Comparison of ENCODE assay signal across 8 cellular contexts in genomic region chr19:40603071-40603718, GRCh38. TPM values are rescaled to one million over a fixed set of nuclear protein-coding genes. Genes with fewer than 3 reads are reported as not detected.
DNase-seq lines count a peak whose midpoint lies in the region; FAIRE-seq and TF ChIP-seq lines count a peak whose summit lies in the region.

No MANE protein-coding gene starts in this region.

- H3K4me2 ChIP-seq in PC-9 (peak overlapping the region; percentile 99), parathyroid adenoma (ENCODE audit: low read length) (peak overlapping the region; percentile 83)

- H3K79me2 ChIP-seq in PC-9 (ENCODE audit: low read depth), result no peaks in the 10 kb centered on the region
- no peaks in the 10 kb centered on the region for H3K79me2 ChIP-seq in parathyroid adenoma

- no peaks in the 10 kb centered on the region for H3K36me3 ChIP-seq in PC-9 (ENCODE audit: low read depth)
- H3K36me3 ChIP-seq in parathyroid adenoma (ENCODE audit: control insufficient read depth, insufficient read depth, low read length), result no peaks in the 10 kb centered on the region

- H3K9ac ChIP-seq in parathyroid adenoma, result no peak overlapping the region

- peaks cover 32% of the 10 kb centered on the region; the same call in 1 of the 2 replicates for H3F3A ChIP-seq in PC-9 (ENCODE audit: insufficient read depth, low read depth)

- FAIRE-seq in GM12891 (lab: Jason Lieb, UNC), result no peak

- peak overlapping the region; percentile 63; the same call in 1 of the 2 replicates for H3K4me3 ChIP-seq in PC-9
- H3K4me3 ChIP-seq in epithelial cell of proximal tubule (ENCODE audit: low read depth, low read length), result peak overlapping the region; percentile 60
- peak overlapping the region; percentile 59 for H3K4me3 ChIP-seq in parathyroid adenoma (ENCODE audit: low read depth, low read length)

- TF ChIP-seq POLR2A in GM12891 (IDR thresholded peaks at IDR 0.05; ENCODE audit: low read depth, low read length), result no peak

- BruUV-seq in PC-9 (replicated peaks; lab: Mats Ljungman, UMichigan), result TSS peak; percentile 33

- H3K9me2 ChIP-seq in PC-9 (ENCODE audit: insufficient read depth), result no peaks in the 10 kb centered on the region

- H3K27me3 ChIP-seq in PC-9 (ENCODE audit: insufficient read depth, low read depth), result peaks cover 29% of the 10 kb centered on the region
- no peaks in the 10 kb centered on the region for H3K27me3 ChIP-seq in parathyroid adenoma (ENCODE audit: control insufficient read depth, insufficient read depth, low read length)

- H3K9me3 ChIP-seq in PC-9 (ENCODE audit: insufficient read depth, low read depth), result no peaks in the 10 kb centered on the region
- H3K9me3 ChIP-seq in parathyroid adenoma (ENCODE audit: control insufficient read depth, low read length), result no peaks in the 10 kb centered on the region

- H4K20me1 ChIP-seq in PC-9 (ENCODE audit: insufficient read depth), result no peaks in the 10 kb centered on the region

- H3K27ac ChIP-seq in PC-9 (no peak overlapping the region), parathyroid adenoma (peak overlapping the region; percentile 66)

- no peak for TF ChIP-seq CTCF in PC-9 (conservative IDR thresholded peaks at IDR 0.05)
- no peak for TF ChIP-seq CTCF in epithelial cell of proximal tubule (conservative IDR thresholded peaks at IDR 0.05; ENCODE audit: low read depth, low read length)
- TF ChIP-seq CTCF in parathyroid adenoma (IDR thresholded peaks at IDR 0.05), result no peak

- DNase-seq in NCI-H2171 treated with DMSO at 0.1 percent for 48 hours (lab: John Stamatoyannopoulos, UW) (peak; percentile 46), NCI-H2171 (lab: John Stamatoyannopoulos, UW) (no peak), PC-9 (no peak), epithelial cell of proximal tubule (ENCODE audit: low read depth) (no peak), NCI-H146 treated with DMSO at 0.1 percent for 48 hours (lab: John Stamatoyannopoulos, UW; ENCODE audit: unreplicated experiment) (no peak), GM12891 (ENCODE audit: insufficient read length, low spot score) (no peak), 8988T (no peak)

- H3K4me1 ChIP-seq in PC-9 (replicated peaks; ENCODE audit: insufficient read depth) (peaks cover 43% of the 10 kb centered on the region), parathyroid adenoma (peaks cover 18% of the 10 kb centered on the region)

- intact Hi-C loops in PC-9 (cut with micrococcal nuclease; ENCODE audit: unreplicated experiment), result no loop called here

- CTCF ChIA-PET in PC-9 (lab: Charles Lee), result interaction anchor here (0.6 to 2.7 kb wide), 7 partner anchors 12 to 298 kb away, joined by 3 to 19 read pairs (median 4); partner anchors contain the start of gene BLVRB

- POLR2A ChIA-PET in PC-9 (lab: Charles Lee; ENCODE audit: unreplicated experiment), result interaction anchor here (0.6 to 1.0 kb wide), 7 partner anchors 10 to 1197 kb away, joined by 3 to 12 read pairs (median 3); partner anchors contain the start of gene ZFP36

- peak overlapping the region; percentile 50; the same call in 1 of the 2 replicates for H2AFZ ChIP-seq in PC-9
- H2AFZ ChIP-seq in parathyroid adenoma, result peak overlapping the region; percentile 84

TF ChIP-seq in GM12891, 5 proteins besides CTCF, POLR2A, EP300 and RAD21:
- no peak for TF ChIP-seq POLR2AphosphoS5 (IDR thresholded peaks at IDR 0.05; ENCODE audit: low read depth, low read length)
- no peak for TF ChIP-seq PAX5 (IDR thresholded peaks at IDR 0.05; ENCODE audit: insufficient read depth, low read length, severe bottlenecking)
- no peak for TF ChIP-seq POU2F2 (IDR thresholded peaks at IDR 0.05; ENCODE audit: low read depth, low read length)
- TF ChIP-seq TAF1 (IDR thresholded peaks at IDR 0.05; ENCODE audit: low read depth, low read length), result no peak
- TF ChIP-seq SPI1 (IDR thresholded peaks at IDR 0.05; ENCODE audit: low read depth, low read length), result no peak

RNA-seq across cellular contexts. Expression of gene LTBP4, which starts 2.0 kb away (rescaled TPM):
- total RNA-seq in PC-9 (2021), result 163 and 203 TPM in 2 replicates
- total RNA-seq in epithelial cell of proximal tubule, result 24.4 and 149 TPM in 2 replicates
- polyA plus RNA-seq in GM12891 (2012; ENCODE audit: low read depth, missing spikeins), result 15.3 TPM

RNA-seq across cellular contexts. Expression of gene SHKBP1, which starts 26.5 kb away (rescaled TPM):
- total RNA-seq in PC-9 (2021), result 90.1 and 93.7 TPM in 2 replicates
- 108 and 113 TPM in 2 replicates for total RNA-seq in epithelial cell of proximal tubule
- 61.3 TPM for polyA plus RNA-seq in GM12891 (2012; ENCODE audit: low read depth, missing spikeins)
